ENCODE assay signal across 8 cellular contexts in the genomic region with DNA sequence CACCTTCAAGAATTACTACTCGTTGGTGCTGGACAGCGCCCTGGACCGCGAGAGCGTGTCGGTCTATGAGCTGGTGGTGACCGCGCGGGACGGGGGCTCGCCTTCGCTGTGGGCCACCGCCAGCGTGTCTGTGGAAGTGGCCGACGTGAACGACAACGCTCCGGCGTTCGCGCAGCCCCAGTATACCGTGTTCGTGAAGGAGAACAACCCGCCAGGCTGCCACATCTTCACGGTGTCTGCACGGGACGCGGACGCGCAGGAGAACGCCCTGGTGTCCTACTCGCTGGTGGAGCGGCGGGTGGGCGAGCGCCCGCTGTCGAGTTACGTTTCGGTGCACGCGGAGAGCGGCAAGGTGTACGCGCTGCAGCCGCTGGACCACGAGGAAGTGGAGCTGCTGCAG. TPM values are rescaled to one million over a fixed set of nuclear protein-coding genes. Genes with fewer than 3 reads are reported as not detected.
"Had no signal": no experiment of that assay in that cellular context is flagged by ENCODE, and none has a peak within 500 bp of the region (broad histone marks: within the 10 kb centered on the region; RNA-seq: fewer than 3 reads in every experiment).

No MANE protein-coding gene starts in this region.

RNA-seq across cellular contexts. Expression of gene PCDHA5, which starts 1.6 kb away (rescaled TPM):
- total RNA-seq: endothelial cell of umbilical vein, epithelial cell of proximal tubule, foreskin keratinocyte, gastrocnemius medialis had no signal
- polyA plus RNA-seq: endothelial cell of umbilical vein, foreskin keratinocyte had no signal

RNA-seq across cellular contexts. Expression of gene PCDHA6, which starts 4.8 kb away (rescaled TPM):
- total RNA-seq: dermis microvascular lymphatic vessel endothelial cell, epithelial cell of proximal tubule, esophagus mucosa, foreskin keratinocyte had no signal
- polyA plus RNA-seq: heart left ventricle had no signal

RNA-seq across cellular contexts. Expression of gene PCDHA7, which starts 11.1 kb away (rescaled TPM):
- total RNA-seq: endothelial cell of umbilical vein, epithelial cell of proximal tubule, foreskin keratinocyte had no signal

RNA-seq across cellular contexts. Expression of gene PCDHA4, which starts 16.1 kb away (rescaled TPM):
- total RNA-seq: foreskin keratinocyte had no signal
- polyA plus RNA-seq: foreskin keratinocyte had no signal

RNA-seq across cellular contexts. Expression of gene PCDHA8, which starts 18.0 kb away (rescaled TPM):
- total RNA-seq: dermis blood vessel endothelial cell, dermis microvascular lymphatic vessel endothelial cell, endothelial cell of umbilical vein, epithelial cell of proximal tubule, foreskin keratinocyte had no signal
- polyA plus RNA-seq: endothelial cell of umbilical vein, foreskin keratinocyte, heart left ventricle had no signal
